ENCODE assay signal across 1 cellular context in the genomic region with DNA sequence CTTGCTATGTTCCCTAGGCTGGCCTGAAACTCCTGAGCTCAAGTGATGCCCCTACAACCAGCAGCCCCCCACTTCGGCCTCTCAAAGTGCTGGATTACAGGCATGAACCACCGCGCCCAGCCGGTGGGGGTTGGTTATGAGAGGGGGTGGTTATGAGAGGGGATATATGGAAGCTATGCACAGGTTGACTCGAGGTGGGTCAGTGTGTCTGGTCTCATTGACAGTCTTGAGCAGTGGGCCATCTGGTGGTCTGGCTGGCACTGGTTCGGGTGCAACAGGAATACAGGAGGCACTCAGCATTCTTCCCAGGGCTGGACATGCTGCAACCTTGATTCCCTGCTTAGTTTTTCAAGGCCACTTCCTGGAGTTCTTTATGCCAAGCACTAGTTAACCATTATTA.
TF ChIP-seq lines count a peak whose summit lies in the region.

No MANE protein-coding gene starts in this region.

TF ChIP-seq in GM23338, 12 proteins besides CTCF, POLR2A, EP300 and RAD21:
- TF ChIP-seq CREB1 (CRISPR knock-in tag; IDR thresholded peaks at IDR 0.05; ENCODE audit: low read depth) (no peak), ZNF114 (CRISPR knock-in tag; IDR thresholded peaks at IDR 0.05) (no peak), ZNF331 (CRISPR knock-in tag; IDR thresholded peaks at IDR 0.05; ENCODE audit: low read depth) (no peak), NANOG (IDR thresholded peaks at IDR 0.05; ENCODE audit: borderline replicate concordance) (no peak), EZH2 (IDR thresholded peaks at IDR 0.05; ENCODE audit: low read depth, unreplicated experiment) (no peak)
- TF ChIP-seq, protein P1, sequence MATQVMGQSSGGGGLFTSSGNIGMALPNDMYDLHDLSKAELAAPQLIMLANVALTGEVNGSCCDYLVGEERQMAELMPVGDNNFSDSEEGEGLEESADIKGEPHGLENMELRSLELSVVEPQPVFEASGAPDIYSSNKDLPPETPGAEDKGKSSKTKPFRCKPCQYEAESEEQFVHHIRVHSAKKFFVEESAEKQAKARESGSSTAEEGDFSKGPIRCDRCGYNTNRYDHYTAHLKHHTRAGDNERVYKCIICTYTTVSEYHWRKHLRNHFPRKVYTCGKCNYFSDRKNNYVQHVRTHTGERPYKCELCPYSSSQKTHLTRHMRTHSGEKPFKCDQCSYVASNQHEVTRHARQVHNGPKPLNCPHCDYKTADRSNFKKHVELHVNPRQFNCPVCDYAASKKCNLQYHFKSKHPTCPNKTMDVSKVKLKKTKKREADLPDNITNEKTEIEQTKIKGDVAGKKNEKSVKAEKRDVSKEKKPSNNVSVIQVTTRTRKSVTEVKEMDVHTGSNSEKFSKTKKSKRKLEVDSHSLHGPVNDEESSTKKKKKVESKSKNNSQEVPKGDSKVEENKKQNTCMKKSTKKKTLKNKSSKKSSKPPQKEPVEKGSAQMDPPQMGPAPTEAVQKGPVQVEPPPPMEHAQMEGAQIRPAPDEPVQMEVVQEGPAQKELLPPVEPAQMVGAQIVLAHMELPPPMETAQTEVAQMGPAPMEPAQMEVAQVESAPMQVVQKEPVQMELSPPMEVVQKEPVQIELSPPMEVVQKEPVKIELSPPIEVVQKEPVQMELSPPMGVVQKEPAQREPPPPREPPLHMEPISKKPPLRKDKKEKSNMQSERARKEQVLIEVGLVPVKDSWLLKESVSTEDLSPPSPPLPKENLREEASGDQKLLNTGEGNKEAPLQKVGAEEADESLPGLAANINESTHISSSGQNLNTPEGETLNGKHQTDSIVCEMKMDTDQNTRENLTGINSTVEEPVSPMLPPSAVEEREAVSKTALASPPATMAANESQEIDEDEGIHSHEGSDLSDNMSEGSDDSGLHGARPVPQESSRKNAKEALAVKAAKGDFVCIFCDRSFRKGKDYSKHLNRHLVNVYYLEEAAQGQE (IDR thresholded peaks at IDR 0.05; ENCODE audit: unreplicated experiment) = no peak
- TF ChIP-seq, protein P2, sequence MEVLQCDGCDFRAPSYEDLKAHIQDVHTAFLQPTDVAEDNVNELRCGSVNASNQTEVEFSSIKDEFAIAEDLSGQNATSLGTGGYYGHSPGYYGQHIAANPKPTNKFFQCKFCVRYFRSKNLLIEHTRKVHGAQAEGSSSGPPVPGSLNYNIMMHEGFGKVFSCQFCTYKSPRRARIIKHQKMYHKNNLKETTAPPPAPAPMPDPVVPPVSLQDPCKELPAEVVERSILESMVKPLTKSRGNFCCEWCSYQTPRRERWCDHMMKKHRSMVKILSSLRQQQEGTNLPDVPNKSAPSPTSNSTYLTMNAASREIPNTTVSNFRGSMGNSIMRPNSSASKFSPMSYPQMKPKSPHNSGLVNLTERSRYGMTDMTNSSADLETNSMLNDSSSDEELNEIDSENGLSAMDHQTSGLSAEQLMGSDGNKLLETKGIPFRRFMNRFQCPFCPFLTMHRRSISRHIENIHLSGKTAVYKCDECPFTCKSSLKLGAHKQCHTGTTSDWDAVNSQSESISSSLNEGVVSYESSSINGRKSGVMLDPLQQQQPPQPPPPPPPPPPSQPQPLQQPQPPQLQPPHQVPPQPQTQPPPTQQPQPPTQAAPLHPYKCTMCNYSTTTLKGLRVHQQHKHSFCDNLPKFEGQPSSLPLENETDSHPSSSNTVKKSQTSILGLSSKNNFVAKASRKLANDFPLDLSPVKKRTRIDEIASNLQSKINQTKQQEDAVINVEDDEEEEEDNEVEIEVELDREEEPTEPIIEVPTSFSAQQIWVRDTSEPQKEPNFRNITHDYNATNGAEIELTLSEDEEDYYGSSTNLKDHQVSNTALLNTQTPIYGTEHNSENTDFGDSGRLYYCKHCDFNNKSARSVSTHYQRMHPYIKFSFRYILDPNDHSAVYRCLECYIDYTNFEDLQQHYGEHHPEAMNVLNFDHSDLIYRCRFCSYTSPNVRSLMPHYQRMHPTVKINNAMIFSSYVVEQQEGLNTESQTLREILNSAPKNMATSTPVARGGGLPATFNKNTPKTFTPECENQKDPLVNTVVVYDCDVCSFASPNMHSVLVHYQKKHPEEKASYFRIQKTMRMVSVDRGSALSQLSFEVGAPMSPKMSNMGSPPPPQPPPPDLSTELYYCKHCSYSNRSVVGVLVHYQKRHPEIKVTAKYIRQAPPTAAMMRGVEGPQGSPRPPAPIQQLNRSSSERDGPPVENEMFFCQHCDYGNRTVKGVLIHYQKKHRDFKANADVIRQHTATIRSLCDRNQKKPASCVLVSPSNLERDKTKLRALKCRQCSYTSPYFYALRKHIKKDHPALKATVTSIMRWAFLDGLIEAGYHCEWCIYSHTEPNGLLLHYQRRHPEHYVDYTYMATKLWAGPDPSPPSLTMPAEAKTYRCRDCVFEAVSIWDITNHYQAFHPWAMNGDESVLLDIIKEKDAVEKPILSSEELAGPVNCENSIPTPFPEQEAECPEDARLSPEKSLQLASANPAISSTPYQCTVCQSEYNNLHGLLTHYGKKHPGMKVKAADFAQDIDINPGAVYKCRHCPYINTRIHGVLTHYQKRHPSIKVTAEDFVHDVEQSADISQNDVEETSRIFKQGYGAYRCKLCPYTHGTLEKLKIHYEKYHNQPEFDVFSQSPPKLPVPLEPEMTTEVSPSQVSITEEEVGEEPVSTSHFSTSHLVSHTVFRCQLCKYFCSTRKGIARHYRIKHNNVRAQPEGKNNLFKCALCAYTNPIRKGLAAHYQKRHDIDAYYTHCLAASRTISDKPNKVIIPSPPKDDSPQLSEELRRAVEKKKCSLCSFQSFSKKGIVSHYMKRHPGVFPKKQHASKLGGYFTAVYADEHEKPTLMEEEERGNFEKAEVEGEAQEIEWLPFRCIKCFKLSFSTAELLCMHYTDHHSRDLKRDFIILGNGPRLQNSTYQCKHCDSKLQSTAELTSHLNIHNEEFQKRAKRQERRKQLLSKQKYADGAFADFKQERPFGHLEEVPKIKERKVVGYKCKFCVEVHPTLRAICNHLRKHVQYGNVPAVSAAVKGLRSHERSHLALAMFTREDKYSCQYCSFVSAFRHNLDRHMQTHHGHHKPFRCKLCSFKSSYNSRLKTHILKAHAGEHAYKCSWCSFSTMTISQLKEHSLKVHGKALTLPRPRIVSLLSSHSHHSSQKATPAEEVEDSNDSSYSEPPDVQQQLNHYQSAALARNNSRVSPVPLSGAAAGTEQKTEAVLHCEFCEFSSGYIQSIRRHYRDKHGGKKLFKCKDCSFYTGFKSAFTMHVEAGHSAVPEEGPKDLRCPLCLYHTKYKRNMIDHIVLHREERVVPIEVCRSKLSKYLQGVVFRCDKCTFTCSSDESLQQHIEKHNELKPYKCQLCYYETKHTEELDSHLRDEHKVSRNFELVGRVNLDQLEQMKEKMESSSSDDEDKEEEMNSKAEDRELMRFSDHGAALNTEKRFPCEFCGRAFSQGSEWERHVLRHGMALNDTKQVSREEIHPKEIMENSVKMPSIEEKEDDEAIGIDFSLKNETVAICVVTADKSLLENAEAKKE (CRISPR knock-in tag; IDR thresholded peaks at IDR 0.05) = no peak
